33 cellular contexts compared by ENCODE assay signal in genomic region chr2:217038001-217038400, GRCh38.
"Had no signal": no experiment of that assay in that cellular context is flagged by ENCODE, and none has a peak within 500 bp of the region (broad histone marks: within the 10 kb centered on the region; RNA-seq: fewer than 3 reads in every experiment).

No MANE protein-coding gene starts in this region.

- H3K4me1 ChIP-seq: colonic mucosa had no signal

- H3K4me1 Mint-ChIP-seq: activated B cell treated with CpG ODN at 0.5 μM for 24 hours; activated T-helper 17 cell treated with anti-CD3 and anti-CD28 coated beads, Interleukin-2, amount 50 U/mL, for 72 hours; T-helper 17 cell had no signal

- H3K36me3 Mint-ChIP-seq: activated naive CD8-positive, alpha-beta T cell had no signal

- H3K9me3 Mint-ChIP-seq: activated CD8-positive, alpha-beta T cell treated with anti-CD3 and anti-CD28 coated beads for 36 hours; activated T-cell treated with anti-CD3 and anti-CD28 coated beads, Interleukin-2, amount 50 U/mL, for 4 hours; activated T-helper 17 cell treated with anti-CD3 and anti-CD28 coated beads, Interleukin-2, amount 50 U/mL, for 72 hours; T-helper 2 cell treated with Interferon-gamma antibody and Interleukin-4, amounts not matched to agents 5 μg/mL and 100 μg/mL, for 36 hours had no signal

- DNase-seq: activated B cell treated with CpG ODN at 0.5 μM for 24 hours; activated CD4-positive, alpha-beta T cell treated with anti-CD3 and anti-CD28 coated beads for 48 hours; activated CD4-positive, alpha-beta T cell treated with anti-CD3 and anti-CD28 coated beads, Interleukin-2, amount 50 U/mL, for 1 hour; activated CD4-positive, alpha-beta T cell treated with anti-CD3 and anti-CD28 coated beads, Interleukin-2, amount 50 U/mL, for 48 hours; activated CD8-positive, alpha-beta memory T cell treated with anti-CD3 and anti-CD28 coated beads for 24 hours; activated CD8-positive, alpha-beta T cell treated with anti-CD3 and anti-CD28 coated beads for 36 hours; activated effector memory CD4-positive, alpha-beta T cell treated with Interleukin-2 at 50 U/mL for 16 hours; activated gamma-delta T cell treated with Interleukin-2 at 50 U/mL for 16 hours; activated naive CD4-positive, alpha-beta T cell treated with anti-CD3 and anti-CD28 coated beads, Interleukin-2, amount 50 U/mL, for 16 hours; activated naive CD4-positive, alpha-beta T cell treated with Interleukin-2 at 50 U/mL for 16 hours; activated T-cell treated with anti-CD3 and anti-CD28 coated beads, Interleukin-2, amount 50 U/mL, for 4 hours; amniotic stem cell; anterior cingulate cortex; brain microvascular endothelial cell; central memory CD4-positive, alpha-beta T cell; cerebellar nuclear complex; colonic mucosa; effector CD8-positive, alpha-beta T cell; erythroblast; foreskin melanocyte; heart right ventricle; T-helper 1 cell; T-helper 17 cell; T1000; WERI-Rb-1 had no signal

- H3K27me3 ChIP-seq: brain microvascular endothelial cell, cardiac muscle cell, colonic mucosa, esophagus muscularis mucosa, gastroesophageal sphincter, hepatocyte had no signal

- H3K4me2 ChIP-seq: hepatocyte had no signal

- H2AFZ ChIP-seq: hepatocyte had no signal

- H3K4me3 Mint-ChIP-seq: activated B cell treated with CpG ODN at 0.5 μM for 24 hours; activated CD8-positive, alpha-beta T cell treated with anti-CD3 and anti-CD28 coated beads for 36 hours; activated naive CD8-positive, alpha-beta T cell; activated T-cell treated with anti-CD3 and anti-CD28 coated beads, Interleukin-2, amount 50 U/mL, for 4 hours; activated T-helper 17 cell treated with anti-CD3 and anti-CD28 coated beads, Interleukin-2, amount 50 U/mL, for 72 hours; T-helper 17 cell; T-helper 2 cell treated with Interferon-gamma antibody and Interleukin-4, amounts not matched to agents 5 μg/mL and 100 μg/mL, for 36 hours had no signal

- H3K4me3 ChIP-seq: cardiac muscle cell, colonic mucosa, esophagus muscularis mucosa, gastroesophageal sphincter, heart right ventricle, hepatocyte had no signal

- H3K79me2 ChIP-seq: hepatocyte had no signal

- H3K27ac ChIP-seq: brain microvascular endothelial cell, cardiac muscle cell, colonic mucosa, heart right ventricle, WERI-Rb-1 had no signal

- ATAC-seq: activated CD4-positive, CD25-positive, alpha-beta regulatory T cell treated with anti-CD3 and anti-CD28 coated beads, Interleukin-2, amount 50 U/mL, for 24 hours; activated CD8-positive, alpha-beta T cell treated with anti-CD3 and anti-CD28 coated beads for 36 hours; activated T-cell treated with anti-CD3 and anti-CD28 coated beads, Interleukin-2, amount 50 U/mL, for 4 hours; activated T-helper 17 cell treated with anti-CD3 and anti-CD28 coated beads, Interleukin-2, amount 50 U/mL, for 72 hours; gastroesophageal sphincter; heart right ventricle; T-helper 17 cell had no signal

- H3K27ac Mint-ChIP-seq: activated B cell treated with CpG ODN at 0.5 μM for 24 hours; activated CD8-positive, alpha-beta T cell treated with anti-CD3 and anti-CD28 coated beads for 36 hours; activated naive CD8-positive, alpha-beta T cell; activated T-helper 17 cell treated with anti-CD3 and anti-CD28 coated beads, Interleukin-2, amount 50 U/mL, for 72 hours; T-helper 17 cell; T-helper 2 cell treated with Interferon-gamma antibody and Interleukin-4, amounts not matched to agents 5 μg/mL and 100 μg/mL, for 36 hours had no signal

- H3K9me3 ChIP-seq: colonic mucosa, esophagus muscularis mucosa, gastroesophageal sphincter, heart right ventricle had no signal

- H3K36me3 ChIP-seq: brain microvascular endothelial cell, cardiac muscle cell, colonic mucosa, esophagus muscularis mucosa, gastroesophageal sphincter, heart right ventricle, WERI-Rb-1 had no signal
